In the genomic region with DNA sequence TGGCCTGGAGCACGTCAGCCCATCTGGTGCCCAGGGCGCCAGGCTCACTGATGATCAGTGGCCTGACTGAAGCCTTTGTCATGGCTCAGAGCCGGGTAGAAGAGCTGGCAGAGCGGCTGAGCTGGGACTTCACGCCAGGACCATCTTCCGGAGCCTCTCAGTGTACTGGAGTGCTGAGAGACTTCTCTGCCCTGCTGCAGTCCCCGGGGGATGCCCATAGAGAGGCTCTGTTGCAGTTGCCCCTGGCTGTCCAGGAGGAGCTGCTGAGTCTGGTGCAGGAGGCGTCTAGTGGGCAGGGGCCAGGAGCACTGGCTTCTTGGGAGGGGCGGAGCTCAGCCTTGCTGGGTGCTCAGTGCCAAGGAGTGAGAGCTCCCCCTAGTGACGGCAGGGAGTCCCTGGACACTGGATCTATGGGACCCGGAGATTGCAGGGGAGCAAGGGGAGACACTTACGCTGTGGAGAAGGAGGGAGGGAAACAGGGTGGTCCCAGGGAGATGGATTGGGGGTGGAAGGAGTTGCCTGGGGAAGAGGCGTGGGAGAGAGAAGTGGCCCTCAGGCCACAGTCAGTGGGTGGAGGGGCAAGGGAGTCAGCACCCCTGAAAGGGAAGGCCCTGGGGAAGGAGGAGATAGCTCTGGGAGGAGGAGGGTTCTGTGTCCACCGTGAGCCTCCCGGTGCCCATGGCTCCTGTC, we compare ENCODE assay signal across 8 cellular contexts. TPM values are rescaled to one million over a fixed set of nuclear protein-coding genes. Genes with fewer than 3 reads are reported as not detected.
DNase-seq lines count a peak whose midpoint lies in the region; ATAC-seq, FAIRE-seq and TF ChIP-seq lines count a peak whose summit lies in the region.

No MANE protein-coding gene starts in this region.

- H3K4me3 ChIP-seq in ACC112 (ENCODE audit: low read depth, low read length) (peak overlapping the region; percentile 100), brain microvascular endothelial cell (ENCODE audit: low read depth, low read length) (peak overlapping the region; percentile 69), iPS-11a (ENCODE audit: low read depth, low read length) (peak overlapping the region; percentile 4), small intestine (ENCODE audit: low read depth in 1 of 2, low read length in 2 of 2) (peak overlapping the region in 1 of 2 donors; percentile 89)

- in situ Hi-C loops in brain microvascular endothelial cell (cut with HindIII; ENCODE audit: low pct_ligation_motif_present, low sequenced_read_pairs): loop anchor here (10.0 kb wide), 1 partner anchor 97 kb away; the partner anchor contains the start of genes ADCY4 and RIPK3

- no peak overlapping the region for H2AFZ ChIP-seq in ACC112 (ENCODE audit: low read length, unreplicated experiment)

- WGBS in small intestine, 3 donors: 30 to 34% (median 31%) methylated on average over 13 to 15 of the region's 15 CpGs

- no peaks in the 10 kb centered on the region for H3K9me3 ChIP-seq in small intestine (ENCODE audit: control insufficient read depth, low read depth)

- peaks cover 20% of the 10 kb centered on the region for H3K79me2 ChIP-seq in ACC112 (ENCODE audit: control insufficient read depth, insufficient read depth, low read length, unreplicated experiment)

- H3K36me3 ChIP-seq in ACC112 (ENCODE audit: insufficient read depth, low read length): peaks cover 5% of the 10 kb centered on the region; the same call in 1 of the 2 replicates
- peaks cover 30% of the 10 kb centered on the region for H3K36me3 ChIP-seq in brain microvascular endothelial cell (replicated peaks)
- H3K36me3 ChIP-seq in small intestine (ENCODE audit: control insufficient read depth in 2 of 2, insufficient read depth in 2 of 2, low read length in 2 of 2): peaks cover 0 to 10% of the 10 kb centered on the region in 2 donors

- peak; percentile 99 for TF ChIP-seq CTCF in brain microvascular endothelial cell (IDR thresholded peaks at IDR 0.05; ENCODE audit: low read depth, low read length, missing control alignments)

- no peak for FAIRE-seq in small intestine (lab: Jason Lieb, UNC)

- H3K4me1 ChIP-seq in ACC112 (ENCODE audit: control insufficient read depth, insufficient read depth, low read length, unreplicated experiment) (peaks cover 30% of the 10 kb centered on the region), small intestine (ENCODE audit: control insufficient read depth in 2 of 2, insufficient read depth in 1 of 2, low read depth in 1 of 2, low read length in 1 of 2) (peaks cover 9% of the 10 kb centered on the region in 2 donors)

- DNase-seq in NCI-H2107 treated with DMSO at 0.1 percent for 48 hours (lab: John Stamatoyannopoulos, UW; ENCODE audit: unreplicated experiment) (peak; percentile 74), UCSD-AML1 (lab: John Stamatoyannopoulos, UW; ENCODE audit: unreplicated experiment) (peak; percentile 90), brain microvascular endothelial cell (peak; percentile 89), small intestine (peak; percentile 94)

- H3K27ac ChIP-seq in ACC112 (ENCODE audit: low read depth, low read length): peak overlapping the region; percentile 97
- peak overlapping the region; percentile 95 for H3K27ac ChIP-seq in brain microvascular endothelial cell
- H3K27ac ChIP-seq in small intestine (ENCODE audit: low read depth in 1 of 2, low read length in 1 of 2): peak overlapping the region in 1 of 2 donors; percentile 95

- ATAC-seq in GM18519 (IDR thresholded peaks at IDR 0.05; ENCODE audit: low FRiP score, unreplicated experiment) (peak; percentile 52), HG03064 (IDR thresholded peaks at IDR 0.05; ENCODE audit: low read depth, unreplicated experiment) (peak; percentile 46)

- H3K27me3 ChIP-seq in ACC112 (ENCODE audit: insufficient read depth, low read length): no peaks in the 10 kb centered on the region
- H3K27me3 ChIP-seq in brain microvascular endothelial cell (replicated peaks): no peaks in the 10 kb centered on the region
- no peaks in the 10 kb centered on the region for H3K27me3 ChIP-seq in small intestine (ENCODE audit: control insufficient read depth in 2 of 2, insufficient read depth in 2 of 2, low read length in 2 of 2)

RNA-seq across cellular contexts. Expression of gene KHNYN, which starts 2.0 kb away (rescaled TPM):
- polyA plus RNA-seq in small intestine: 10 to 100 TPM; 21.3 to 41.9 (median 30.9) TPM

RNA-seq across cellular contexts. Expression of gene CBLN3, which starts 2.2 kb away (rescaled TPM):
- polyA plus RNA-seq in small intestine: 1 to 10 TPM in 1 of 3 donors, under 1 TPM in 1, not detected in 1; 0.27 to 1.9 TPM

RNA-seq across cellular contexts. Expression of gene SDR39U1, which starts 10.9 kb away (rescaled TPM):
- 10 to 100 TPM; 49.7 to 52.6 (median 50.7) TPM for polyA plus RNA-seq in small intestine

RNA-seq across cellular contexts. Expression of gene NYNRIN, which starts 32.9 kb away (rescaled TPM):
- 1 to 10 TPM in 1 of 3 donors, under 1 TPM in 2; 0.22 to 7.2 (median 0.54) TPM for polyA plus RNA-seq in small intestine
